Comparison of ENCODE assay signal across 1 cellular context in the genomic region with DNA sequence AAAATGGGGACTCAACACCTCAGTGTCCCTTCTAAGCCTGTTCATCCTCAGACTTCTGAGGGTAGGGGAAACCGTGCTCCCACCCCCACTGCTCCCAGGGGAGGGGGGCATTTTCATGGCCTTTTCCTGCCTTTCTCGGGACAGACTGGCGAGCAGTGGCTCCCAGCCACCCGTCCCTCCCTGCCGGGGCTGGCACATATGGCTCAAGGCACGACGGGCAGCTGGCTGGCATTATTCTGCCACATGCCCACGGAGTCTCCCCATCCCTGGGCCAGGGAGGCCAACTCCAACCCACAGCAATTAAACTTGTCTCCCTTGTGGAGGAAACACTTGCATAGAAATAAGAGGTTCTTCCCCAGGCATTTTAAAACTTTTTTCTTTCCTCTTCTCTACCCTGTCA.
TF ChIP-seq lines count a peak whose summit lies in the region.

No MANE protein-coding gene starts in this region.

TF ChIP-seq in WTC11, 78 proteins besides CTCF, POLR2A, EP300 and RAD21 (continued from another document):
- TF ChIP-seq, protein P1, sequence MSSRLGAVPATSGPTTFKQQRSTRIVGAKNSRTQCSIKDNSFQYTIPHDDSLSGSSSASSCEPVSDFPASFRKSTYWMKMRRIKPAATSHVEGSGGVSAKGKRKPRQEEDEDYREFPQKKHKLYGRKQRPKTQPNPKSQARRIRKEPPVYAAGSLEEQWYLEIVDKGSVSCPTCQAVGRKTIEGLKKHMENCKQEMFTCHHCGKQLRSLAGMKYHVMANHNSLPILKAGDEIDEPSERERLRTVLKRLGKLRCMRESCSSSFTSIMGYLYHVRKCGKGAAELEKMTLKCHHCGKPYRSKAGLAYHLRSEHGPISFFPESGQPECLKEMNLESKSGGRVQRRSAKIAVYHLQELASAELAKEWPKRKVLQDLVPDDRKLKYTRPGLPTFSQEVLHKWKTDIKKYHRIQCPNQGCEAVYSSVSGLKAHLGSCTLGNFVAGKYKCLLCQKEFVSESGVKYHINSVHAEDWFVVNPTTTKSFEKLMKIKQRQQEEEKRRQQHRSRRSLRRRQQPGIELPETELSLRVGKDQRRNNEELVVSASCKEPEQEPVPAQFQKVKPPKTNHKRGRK (CRISPR knock-in tag; IDR thresholded peaks at IDR 0.05; ENCODE audit: borderline replicate concordance), result no peak
- no peak for TF ChIP-seq NFYB (CRISPR knock-in tag; conservative IDR thresholded peaks at IDR 0.05; ENCODE audit: low read depth)
- TF ChIP-seq, protein P2, sequence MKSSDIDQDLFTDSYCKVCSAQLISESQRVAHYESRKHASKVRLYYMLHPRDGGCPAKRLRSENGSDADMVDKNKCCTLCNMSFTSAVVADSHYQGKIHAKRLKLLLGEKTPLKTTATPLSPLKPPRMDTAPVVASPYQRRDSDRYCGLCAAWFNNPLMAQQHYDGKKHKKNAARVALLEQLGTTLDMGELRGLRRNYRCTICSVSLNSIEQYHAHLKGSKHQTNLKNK (CRISPR knock-in tag; IDR thresholded peaks at IDR 0.05), result no peak
- TF ChIP-seq, protein P3, sequence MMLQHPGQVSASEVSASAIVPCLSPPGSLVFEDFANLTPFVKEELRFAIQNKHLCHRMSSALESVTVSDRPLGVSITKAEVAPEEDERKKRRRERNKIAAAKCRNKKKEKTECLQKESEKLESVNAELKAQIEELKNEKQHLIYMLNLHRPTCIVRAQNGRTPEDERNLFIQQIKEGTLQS (CRISPR knock-in tag; conservative IDR thresholded peaks at IDR 0.05), result no peak
- no peak for TF ChIP-seq FOXP1 (CRISPR knock-in tag; IDR thresholded peaks at IDR 0.05; ENCODE audit: borderline replicate concordance)
- TF ChIP-seq, protein P4, sequence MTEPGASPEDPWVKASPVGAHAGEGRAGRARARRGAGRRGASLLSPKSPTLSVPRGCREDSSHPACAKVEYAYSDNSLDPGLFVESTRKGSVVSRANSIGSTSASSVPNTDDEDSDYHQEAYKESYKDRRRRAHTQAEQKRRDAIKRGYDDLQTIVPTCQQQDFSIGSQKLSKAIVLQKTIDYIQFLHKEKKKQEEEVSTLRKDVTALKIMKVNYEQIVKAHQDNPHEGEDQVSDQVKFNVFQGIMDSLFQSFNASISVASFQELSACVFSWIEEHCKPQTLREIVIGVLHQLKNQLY (CRISPR knock-in tag; IDR thresholded peaks at IDR 0.05), result no peak
- TF ChIP-seq JAZF1 (CRISPR knock-in tag; IDR thresholded peaks at IDR 0.05), result no peak
- no peak for TF ChIP-seq ZNF317 (CRISPR knock-in tag; IDR thresholded peaks at IDR 0.05; ENCODE audit: borderline replicate concordance, low read depth)
